In genomic region chr1:187146388-187146787, GRCh38 we compare ENCODE assay signal across 27 cellular contexts.
"Had no signal": no experiment of that assay in that cellular context is flagged by ENCODE, and none has a peak within 500 bp of the region (broad histone marks: within the 10 kb centered on the region; RNA-seq: fewer than 3 reads in every experiment).

No MANE protein-coding gene starts in this region.

- H3K27me3 ChIP-seq: stomach, suprapubic skin, testis, thyroid gland, tibial artery, tibial nerve, transverse colon, upper lobe of left lung, upper lobe of right lung, uterus, vagina had no signal

- ATAC-seq: stimulated activated effector memory CD8-positive, alpha-beta T cell treated with anti-CD3 and anti-CD28 coated beads, Interleukin-12 subunit alpha, Interleukin-12 subunit beta, amount 100 ng/mL, for 72 hours; stimulated activated memory B cell treated with anti-CD40 and anti-IgM and Interleukin-4, amounts not matched to agents 10 μg/mL and 1 μg/mL and 100 μg/mL, for 72 hours; stimulated activated naive B cell treated with anti-CD40 and anti-IgM and Interleukin-4, amounts not matched to agents 10 μg/mL and 1 μg/mL and 100 μg/mL, for 72 hours; stimulated activated naive CD8-positive, alpha-beta T cell treated with anti-CD3 and anti-CD28 coated beads, Interleukin-15, amount 100 ng/mL, for 72 hours; stimulated activated naive CD8-positive, alpha-beta T cell treated with anti-CD3 and anti-CD28 coated beads, Interleukin-15, Interleukin-2, amounts not matched to agents 100 U/mL and 50 U/mL, for 24 hours; upper lobe of right lung had no signal

- H3K9me3 ChIP-seq: testis, thoracic aorta, thyroid gland, tibial artery, upper lobe of left lung, upper lobe of right lung, uterus, vagina had no signal

- H3K27ac ChIP-seq: stomach, suprapubic skin, testis, thoracic aorta, thyroid gland, tibial artery, tibial nerve, transverse colon, upper lobe of left lung, upper lobe of right lung, uterus, vagina had no signal

- DNase-seq: stimulated activated CD4-positive, alpha-beta T cell treated with anti-CD3 and anti-CD28 coated beads, Interleukin-2, amount 100 ng/mL, for 48 hours; stimulated activated CD4-positive, alpha-beta T cell treated with anti-CD3 and anti-CD28 coated beads, Interleukin-4, amount 100 ng/mL, for 1 hour; stimulated activated CD4-positive, alpha-beta T cell treated with anti-CD3 and anti-CD28 coated beads, Interleukin-4, amount 100 ng/mL, for 24 hours; stimulated activated CD4-positive, alpha-beta T cell treated with anti-CD3 and anti-CD28 coated beads, Interleukin-4, amount 100 ng/mL, for 4 hours; stimulated activated CD8-positive, alpha-beta memory T cell treated with anti-CD3 and anti-CD28 coated beads, Interleukin-4, amount 100 ng/mL, for 48 hours; stimulated activated naive B cell treated with anti-CD40 and anti-IgM and Interleukin-4, amounts not matched to agents 10 μg/mL and 1 μg/mL and 100 μg/mL, for 72 hours; stimulated activated naive CD4-positive, alpha-beta T cell; stimulated activated naive CD4-positive, alpha-beta T cell treated with Interleukin-2 at 50 U/mL for 16 hours; stimulated activated naive CD8-positive, alpha-beta T cell treated with anti-CD3 and anti-CD28 coated beads, Interleukin-15, amount 100 ng/mL, for 72 hours; stimulated activated naive CD8-positive, alpha-beta T cell treated with anti-CD3 and anti-CD28 coated beads, Interleukin-15, Interleukin-2, amounts not matched to agents 100 U/mL and 50 U/mL, for 24 hours; stomach; substantia nigra; testis; thyroid gland; tibial artery; transverse colon; trophoblast cell; upper lobe of left lung; upper lobe of right lung; uterus had no signal

- H3K4me1 ChIP-seq: stomach, suprapubic skin, testis, thyroid gland, tibial artery, tibial nerve, transverse colon, upper lobe of left lung, upper lobe of right lung, uterus, vagina had no signal

- FAIRE-seq: urothelium cell line had no signal

- H3K4me3 ChIP-seq: stomach, suprapubic skin, testis, thoracic aorta, thyroid gland, tibial artery, tibial nerve, transverse colon, upper lobe of left lung, upper lobe of right lung, uterus, vagina had no signal

- H3K36me3 ChIP-seq: stomach, suprapubic skin, thoracic aorta, thyroid gland, tibial artery, tibial nerve, transverse colon, upper lobe of left lung, upper lobe of right lung, uterus, vagina had no signal
